ENCODE assay signal across 20 cellular contexts in genomic region chr13:101457176-101457575, GRCh38. TPM values are rescaled to one million over a fixed set of nuclear protein-coding genes. Genes with fewer than 3 reads are reported as not detected.
"Had no signal": no experiment of that assay in that cellular context is flagged by ENCODE, and none has a peak within 500 bp of the region (broad histone marks: within the 10 kb centered on the region; RNA-seq: fewer than 3 reads in every experiment).

No MANE protein-coding gene starts in this region.

- DNase-seq: activated CD4-positive, alpha-beta memory T cell treated with anti-CD3 and anti-CD28 coated beads for 36 hours; activated CD4-positive, alpha-beta T cell treated with anti-CD3 and anti-CD28 coated beads for 48 hours; activated naive CD4-positive, alpha-beta T cell treated with anti-CD3 and anti-CD28 coated beads, Interleukin-2, amount 10 ng/mL, durations not matched to agents 7 days and 5 days; activated T-cell treated with anti-CD3 and anti-CD28 coated beads, Interleukin-2, amount 50 U/mL, for 48 hours; anterior cingulate cortex; brain microvascular endothelial cell; caudate nucleus; effector memory CD4-positive, alpha-beta T cell; foreskin melanocyte; kidney; naive thymus-derived CD4-positive, alpha-beta T cell; retina; stimulated activated CD4-positive, alpha-beta T cell treated with anti-CD3 and anti-CD28 coated beads, Interleukin-2, amount 100 ng/mL, for 24 hours; stomach; upper lobe of left lung had no signal

- H3K4me3 ChIP-seq: lung, skin epidermis, stomach, upper lobe of left lung had no signal

- H3K27ac ChIP-seq: stomach, upper lobe of left lung had no signal

- H3K36me3 ChIP-seq: stomach, upper lobe of left lung had no signal

- H3K9me3 ChIP-seq: stomach, upper lobe of left lung had no signal

- ATAC-seq: naive thymus-derived CD4-positive, alpha-beta T cell; stimulated activated effector memory CD8-positive, alpha-beta T cell treated with anti-CD3 and anti-CD28 coated beads, Interleukin-12 subunit alpha, Interleukin-12 subunit beta, amount 100 ng/mL, for 72 hours had no signal

- H3K27me3 ChIP-seq: brain microvascular endothelial cell had no signal

RNA-seq across cellular contexts. Expression of gene ITGBL1, which starts 4.7 kb away (rescaled TPM):
- total RNA-seq: activated CD4-positive, alpha-beta memory T cell treated with anti-CD3 and anti-CD28 coated beads for 36 hours; naive thymus-derived CD4-positive, alpha-beta T cell; neural crest cell; progenitor cell of endocrine pancreas had no signal
- polyA plus RNA-seq: naive thymus-derived CD4-positive, alpha-beta T cell had no signal

RNA-seq across cellular contexts. Expression of gene NALCN, which starts 40.9 kb away (rescaled TPM):
- total RNA-seq: activated CD4-positive, alpha-beta memory T cell treated with anti-CD3 and anti-CD28 coated beads for 36 hours; naive thymus-derived CD4-positive, alpha-beta T cell had no signal
- polyA plus RNA-seq: naive thymus-derived CD4-positive, alpha-beta T cell had no signal
